Comparison of ENCODE assay signal across 19 cellular contexts in genomic region chr5:167664222-167664804, GRCh38.
DNase-seq lines count a peak whose midpoint lies in the region; ATAC-seq, FAIRE-seq and TF ChIP-seq lines count a peak whose summit lies in the region.
"Had no signal": no experiment of that assay in that cellular context is flagged by ENCODE, and none has a peak within 500 bp of the region (broad histone marks: within the 10 kb centered on the region; RNA-seq: fewer than 3 reads in every experiment).

No MANE protein-coding gene starts in this region.

- DNase-seq in GM12878 (ENCODE audit: low read depth, low spot score) (peak; percentile 15), SW 1271 (lab: John Stamatoyannopoulos, UW) (no peak), mammary epithelial cell (no peak)
- DNase-seq in stimulated activated CD4-positive, alpha-beta T cell treated with anti-CD3 and anti-CD28 coated beads, Interleukin-4, amount 100 ng/mL, for 24 hours: no peak
- DNase-seq: 8988T; AML-193; Caco-2; CD8-positive, alpha-beta memory T cell; DMS53; GF-D8; HCEC 1CT; HFFc6; KG1 had no signal

- RAD21 ChIA-PET in GM12878 (lab: Charles Lee; ENCODE audit: unreplicated experiment): interaction anchor here (0.7 to 1.5 kb wide), 2 partner anchors 22 to 57 kb away, joined by 3 read pairs; no protein-coding TSS in a partner anchor

- 34% methylated on average over 3 of the region's 3 CpGs for WGBS in GM12878 (ENCODE audit: insufficient coverage, insufficient replicate concordance, low lambda C conversion rate, missing lambda C conversion rate)
- WGBS in mammary epithelial cell (ENCODE audit: low coverage, missing lambda C conversion rate): 100% methylated on average over 3 of the region's 3 CpGs

- no peaks in the 10 kb centered on the region for H4K20me1 ChIP-seq in GM12878 (ENCODE audit: control insufficient read depth, insufficient read depth)
- H4K20me1 ChIP-seq in mammary epithelial cell (ENCODE audit: insufficient read depth, low read length): no peaks in the 10 kb centered on the region

- FAIRE-seq in GM12878 (lab: Jason Lieb, UNC): no peak
- FAIRE-seq: H1 had no signal

- TF ChIP-seq CTCF in GM12878 (IDR thresholded peaks at IDR 0.05 in 2 of 3, conservative IDR thresholded peaks at IDR 0.05 in 1 of 3; ENCODE audit: control insufficient read depth in 2 of 3, extremely low read depth in 1 of 3, insufficient read depth in 1 of 3, low read depth in 3 of 3, low read length in 3 of 3): no peak
- no peak for TF ChIP-seq CTCF in mammary epithelial cell (conservative IDR thresholded peaks at IDR 0.05 in 1 of 2, IDR thresholded peaks at IDR 0.05 in 1 of 2; ENCODE audit: extremely low read depth in 1 of 2, insufficient read depth in 1 of 2, low read depth in 1 of 2, low read length in 2 of 2)

- peak; percentile 47 for ATAC-seq in GM18867 (IDR thresholded peaks at IDR 0.05; ENCODE audit: unreplicated experiment)
- ATAC-seq in GM19463 (IDR thresholded peaks at IDR 0.05; ENCODE audit: unreplicated experiment): peak; percentile 72
- peak; percentile 48 for ATAC-seq in HG03159 (IDR thresholded peaks at IDR 0.05; ENCODE audit: unreplicated experiment)
- ATAC-seq in GM12878: peak; percentile 61
- no peak for ATAC-seq in HG03571 (IDR thresholded peaks at IDR 0.05; ENCODE audit: unreplicated experiment)

- BruUV-seq in GM12878 (replicated peaks; lab: Mats Ljungman, UMichigan) (no TSS peak), mammary epithelial cell (replicated peaks; lab: Mats Ljungman, UMichigan) (no TSS peak)

- dilution Hi-C loops in mammary epithelial cell (cut with HindIII; ENCODE audit: low sequenced_read_pairs): no loop called here

- SMC1A ChIA-PET in GM12878 (lab: Charles Lee; ENCODE audit: uncharacterized antibody, unreplicated experiment): no interaction called here

- POLR2A ChIA-PET in GM12878 (lab: Charles Lee): interaction anchor here (0.7 kb wide), 1 partner anchor 22 kb away, joined by 3 read pairs; no protein-coding TSS in a partner anchor

- intact Hi-C loops in GM12878 (cut with micrococcal nuclease; ENCODE audit: unreplicated experiment): no loop called here
- intact Hi-C loops in mammary epithelial cell (cut with micrococcal nuclease): no loop called here

- H3K9ac ChIP-seq in GM12878 (ENCODE audit: control insufficient read depth, insufficient read depth, low read length): no peak overlapping the region
- no peak overlapping the region for H3K9ac ChIP-seq in mammary epithelial cell (ENCODE audit: insufficient read depth, low read length)
- H3K9ac ChIP-seq: BLaER1 had no signal

- H3K27me3 ChIP-seq in GM12878 (replicated peaks in 1 of 2; ENCODE audit: control insufficient read depth in 2 of 2, insufficient read depth in 2 of 2, low read length in 1 of 2): no peaks in the 10 kb centered on the region
- H3K27me3 ChIP-seq in mammary epithelial cell (ENCODE audit: insufficient read depth, low read length): no peaks in the 10 kb centered on the region
- H3K27me3 ChIP-seq: BLaER1 had no signal

- TF ChIP-seq RAD21 in GM12878 (IDR thresholded peaks at IDR 0.05; ENCODE audit: insufficient read depth, low read depth, low read length): no peak

- H3K27ac ChIP-seq in GM12878 (ENCODE audit: control insufficient read depth, insufficient read depth) (no peak overlapping the region), mammary epithelial cell (ENCODE audit: insufficient read depth, low read depth, low read length) (no peak overlapping the region)
- H3K27ac ChIP-seq: BLaER1 had no signal

- H3K4me1 ChIP-seq in GM12878 (ENCODE audit: control insufficient read depth, insufficient read depth, low read length): no peaks in the 10 kb centered on the region
- H3K4me1 ChIP-seq in mammary epithelial cell (ENCODE audit: insufficient read depth, low read length): no peaks in the 10 kb centered on the region
- H3K4me1 ChIP-seq: Caco-2 had no signal

- no peak for TF ChIP-seq POLR2A in GM12878 (IDR thresholded peaks at IDR 0.05; ENCODE audit: low read depth, low read length)

- H3K4me3 ChIP-seq in GM12878: no peak overlapping the region
- H3K4me3 ChIP-seq in mammary epithelial cell (replicated peaks in 1 of 3; ENCODE audit: insufficient read depth in 1 of 3, low read depth in 2 of 3, low read length in 3 of 3): no peak overlapping the region
- H3K4me3 ChIP-seq: BLaER1 had no signal

- H3K36me3 ChIP-seq in GM12878 (ENCODE audit: control insufficient read depth in 2 of 2, insufficient read depth in 2 of 2, low read length in 1 of 2): no peaks in the 10 kb centered on the region
- H3K36me3 ChIP-seq in mammary epithelial cell (ENCODE audit: insufficient read depth, low read length): no peaks in the 10 kb centered on the region

- no peaks in the 10 kb centered on the region for H3K79me2 ChIP-seq in GM12878 (ENCODE audit: control insufficient read depth, insufficient read depth, low read length)
- no peaks in the 10 kb centered on the region for H3K79me2 ChIP-seq in mammary epithelial cell (ENCODE audit: insufficient read depth, low read length)

- no peak overlapping the region for H3K4me2 ChIP-seq in GM12878 (ENCODE audit: control insufficient read depth, insufficient read depth)
- no peak overlapping the region for H3K4me2 ChIP-seq in mammary epithelial cell (ENCODE audit: insufficient read depth, low read depth, low read length)

- H2AFZ ChIP-seq in GM12878 (ENCODE audit: control insufficient read depth, low read depth, low read length) (no peak overlapping the region), mammary epithelial cell (ENCODE audit: low read depth, low read length) (no peak overlapping the region)

- in situ Hi-C loops in GM12878 (cut with MboI) (no loop called here), mammary epithelial cell (cut with MboI; ENCODE audit: low sequenced_read_pairs in 2 of 2) (no loop called here)

- CTCF ChIA-PET in GM12878 (lab: Yijun Ruan, JAX): interaction anchor here (0.5 to 1.8 kb wide), 3 partner anchors 13 to 59 kb away, joined by 3 to 4 read pairs (median 3); no protein-coding TSS in a partner anchor
- CTCF ChIA-PET in mammary epithelial cell (lab: Charles Lee; ENCODE audit: low non-redundant PET): no interaction called here

- H3K9me3 ChIP-seq in GM12878 (replicated peaks; ENCODE audit: control insufficient read depth, insufficient read depth, low read length): no peaks in the 10 kb centered on the region
- no peaks in the 10 kb centered on the region for H3K9me3 ChIP-seq in mammary epithelial cell (replicated peaks; ENCODE audit: insufficient read depth, low read length)
- H3K9me3 ChIP-seq: BLaER1, Caco-2 had no signal

- no peak for TF ChIP-seq EP300 in GM12878 (IDR thresholded peaks at IDR 0.05; ENCODE audit: borderline replicate concordance in 1 of 2, control insufficient read depth in 1 of 2, low read depth in 2 of 2, low read length in 2 of 2)

TF ChIP-seq in GM12878, 131 proteins besides CTCF, POLR2A, EP300 and RAD21 (continues in another document):
- TF ChIP-seq ZNF687 (IDR thresholded peaks at IDR 0.05) (peak; percentile 91), IRF3 (IDR thresholded peaks at IDR 0.05) (no peak), ZNF207 (IDR thresholded peaks at IDR 0.05; ENCODE audit: borderline replicate concordance) (no peak), MEF2B (IDR thresholded peaks at IDR 0.05; ENCODE audit: partially characterized antibody, poor library complexity, severe bottlenecking) (no peak), PKNOX1 (IDR thresholded peaks at IDR 0.05) (peak; percentile 54), POLR2AphosphoS5 (IDR thresholded peaks at IDR 0.05; ENCODE audit: low read length) (no peak)
